ENCODE assay signal across 8 cellular contexts in genomic region chr22:39239561-39240423, GRCh38. TPM values are rescaled to one million over a fixed set of nuclear protein-coding genes. Genes with fewer than 3 reads are reported as not detected.
DNase-seq lines count a peak whose midpoint lies in the region; ATAC-seq and TF ChIP-seq lines count a peak whose summit lies in the region.

No MANE protein-coding gene starts in this region.

- intact Hi-C loops in stomach (cut with DNase I; ENCODE audit: low total_unique reads) = loop anchor here (5.0 kb wide), 1 partner anchor 73 kb away; no protein-coding TSS in a partner anchor

- no peaks in the 10 kb centered on the region for H3K36me3 ChIP-seq in right atrium auricular region
- no peaks in the 10 kb centered on the region for H3K36me3 ChIP-seq in stomach

- no peak overlapping the region for H3K27ac Mint-ChIP-seq in T-helper 1 cell treated with Interleukin-12 subunit alpha and Interleukin-12 subunit beta and Interleukin-4 antibody, amounts not matched to agents 30 μg/mL and 1 μg/mL, for 36 hours

- H3K4me3 ChIP-seq in right atrium auricular region (peak overlapping the region in 1 of 2 donors; percentile 61), stomach (peak overlapping the region in 2 of 4 donors; percentile 3 to 24)

- WGBS in stomach, 5 donors = 29 to 54% (median 31%) methylated on average over 20 of the region's 20 CpGs

- no peaks in the 10 kb centered on the region for H3K27me3 ChIP-seq in right atrium auricular region
- H3K27me3 ChIP-seq in stomach = peaks cover 0 to 82% (median 24%) of the 10 kb centered on the region in 3 donors

- H3K4me3 Mint-ChIP-seq in T-helper 1 cell treated with Interleukin-12 subunit alpha and Interleukin-12 subunit beta and Interleukin-4 antibody, amounts not matched to agents 30 μg/mL and 1 μg/mL, for 36 hours = peak overlapping the region; percentile 28

- DNase-seq in NCI-H2081 (lab: John Stamatoyannopoulos, UW) (peak; percentile 71 to 77), NCI-H2081 treated with DMSO at 0.1 percent for 48 hours (lab: John Stamatoyannopoulos, UW) (no peak), right atrium auricular region (ENCODE audit: low spot score) (no peak), stomach (peak; percentile 96), C1 segment of cervical spinal cord (lab: John Stamatoyannopoulos, UW) (no peak), NCI-H524 treated with DMSO at 0.1 percent for 48 hours (lab: John Stamatoyannopoulos, UW) (no peak)

- no peaks in the 10 kb centered on the region for H3K9me3 Mint-ChIP-seq in T-helper 1 cell treated with Interleukin-12 subunit alpha and Interleukin-12 subunit beta and Interleukin-4 antibody, amounts not matched to agents 30 μg/mL and 1 μg/mL, for 36 hours

- H3K9me3 ChIP-seq in right atrium auricular region (no peaks in the 10 kb centered on the region), stomach (no peaks in the 10 kb centered on the region)

- H3K27me3 Mint-ChIP-seq in T-helper 1 cell treated with Interleukin-12 subunit alpha and Interleukin-12 subunit beta and Interleukin-4 antibody, amounts not matched to agents 30 μg/mL and 1 μg/mL, for 36 hours (ENCODE audit: low read depth) = peaks cover 79% of the 10 kb centered on the region

- H3K27ac ChIP-seq in right atrium auricular region = peak overlapping the region; percentile 87
- H3K27ac ChIP-seq in stomach = peak overlapping the region; percentile 78 to 86 (median 84)

- peaks cover 0 to 93% of the 10 kb centered on the region in 2 donors for H3K4me1 ChIP-seq in right atrium auricular region
- peaks cover 96 to 99% (median 98%) of the 10 kb centered on the region in 4 donors for H3K4me1 ChIP-seq in stomach

- H3K36me3 Mint-ChIP-seq in T-helper 1 cell treated with Interleukin-12 subunit alpha and Interleukin-12 subunit beta and Interleukin-4 antibody, amounts not matched to agents 30 μg/mL and 1 μg/mL, for 36 hours (ENCODE audit: low read depth) = peaks cover 5% of the 10 kb centered on the region

- no peak for TF ChIP-seq EP300 in stomach (IDR thresholded peaks at IDR 0.05)

- H3K4me1 Mint-ChIP-seq in T-helper 1 cell treated with Interleukin-12 subunit alpha and Interleukin-12 subunit beta and Interleukin-4 antibody, amounts not matched to agents 30 μg/mL and 1 μg/mL, for 36 hours (ENCODE audit: low read depth) = peaks cover 40% of the 10 kb centered on the region

- TF ChIP-seq POLR2A in stomach (IDR thresholded peaks at IDR 0.05) = no peak

- no peak for ATAC-seq in HG02571 (IDR thresholded peaks at IDR 0.05; ENCODE audit: unreplicated experiment)

- no peak for TF ChIP-seq CTCF in right atrium auricular region (IDR thresholded peaks at IDR 0.05)
- TF ChIP-seq CTCF in stomach (IDR thresholded peaks at IDR 0.05) = no peak

RNA-seq across cellular contexts. Expression of gene PDGFB, which starts 5.0 kb away (rescaled TPM):
- total RNA-seq in right atrium auricular region (10 to 100 TPM; 21.9 to 22.0 TPM), stomach (10 to 100 TPM in 2 of 5 donors, 1 to 10 TPM in 3; 1.2 to 58.5 (median 9.5) TPM)
- 1 to 10 TPM; 3.6 to 4.1 (median 3.6) TPM for polyA plus RNA-seq in stomach

Comparison
In these comparisons a context has a peak if more than half of its experiments do, and no peak if none do; other contexts are left out.
1. DNase-seq: peak in NCI-H2081 (2 of 2) and stomach (single experiment); none in NCI-H2081 treated with DMSO at 0.1 percent for 48 hours (single experiment), right atrium auricular region (single experiment), C1 segment of cervical spinal cord (0 of 14) and NCI-H524 treated with DMSO at 0.1 percent for 48 hours (single experiment).